ENCODE assay signal across 18 cellular contexts in genomic region chr16:29011851-29012250, GRCh38. TPM values are rescaled to one million over a fixed set of nuclear protein-coding genes. Genes with fewer than 3 reads are reported as not detected.
DNase-seq lines count a peak whose midpoint lies in the region; ATAC-seq, FAIRE-seq and TF ChIP-seq lines count a peak whose summit lies in the region.
"Had no signal": no experiment of that assay in that cellular context is flagged by ENCODE, and none has a peak within 500 bp of the region (broad histone marks: within the 10 kb centered on the region; RNA-seq: fewer than 3 reads in every experiment).

No MANE protein-coding gene starts in this region.

- TF ChIP-seq CTCF in K562 (IDR thresholded peaks at IDR 0.05 in 2 of 3, conservative IDR thresholded peaks at IDR 0.05 in 1 of 3; ENCODE audit: insufficient read depth in 2 of 3, low read depth in 1 of 3, low read length in 3 of 3) = no peak

- no peaks in the 10 kb centered on the region for H3K9me1 ChIP-seq in K562 (ENCODE audit: control insufficient read depth, insufficient read depth, low read length)

- WGBS in K562 (ENCODE audit: insufficient coverage, low coverage, missing lambda C conversion rate) = 78% methylated on average over 4 of the region's 4 CpGs

- H3K9me3 Mint-ChIP-seq in activated naive CD4-positive, alpha-beta T cell treated with anti-CD3 and anti-CD28 coated beads, Interleukin-2, amount 10 ng/mL, durations not matched to agents 7 days and 5 days = no peaks in the 10 kb centered on the region

- in situ Hi-C loops in K562 (cut with MboI) = no loop called here

- peaks cover 66% of the 10 kb centered on the region for H3K4me1 Mint-ChIP-seq in activated naive CD4-positive, alpha-beta T cell treated with anti-CD3 and anti-CD28 coated beads, Interleukin-2, amount 10 ng/mL, durations not matched to agents 7 days and 5 days
- H3K4me1 Mint-ChIP-seq: H9 had no signal

- no peaks in the 10 kb centered on the region for H3K36me3 Mint-ChIP-seq in activated naive CD4-positive, alpha-beta T cell treated with anti-CD3 and anti-CD28 coated beads, Interleukin-2, amount 10 ng/mL, durations not matched to agents 7 days and 5 days

- no peak for DNase-seq in activated naive CD4-positive, alpha-beta T cell treated with anti-CD3 and anti-CD28 coated beads, Interleukin-2, amount 10 ng/mL, durations not matched to agents 7 days and 5 days
- DNase-seq in activated naive CD4-positive, alpha-beta T cell treated with anti-CD3 and anti-CD28 coated beads, Interleukin-2, amount 50 U/mL, for 16 hours = no peak
- DNase-seq in K562 (ENCODE audit: extremely low read depth in 1 of 4, low spot score in 3 of 4) (no peak), DMS153 treated with DMSO at 0.1 percent for 48 hours (lab: John Stamatoyannopoulos, UW; ENCODE audit: unreplicated experiment) (no peak), NCI-H1092 (lab: John Stamatoyannopoulos, UW) (no peak)
- DNase-seq: ACHN, COR-L47, DMS53, MG63, NCI-H1105 treated with DMSO at 0.1 percent for 48 hours, NCI-H187, NCI-H69 had no signal

- TF ChIP-seq RAD21 in K562 (CRISPR knock-in tag; conservative IDR thresholded peaks at IDR 0.05 in 1 of 2, IDR thresholded peaks at IDR 0.05 in 1 of 2) = no peak

- H4K20me1 ChIP-seq in K562 (replicated peaks; ENCODE audit: control insufficient read depth, insufficient read depth, low read length) = no peaks in the 10 kb centered on the region

- H3K27me3 Mint-ChIP-seq in activated naive CD4-positive, alpha-beta T cell treated with anti-CD3 and anti-CD28 coated beads, Interleukin-2, amount 10 ng/mL, durations not matched to agents 7 days and 5 days = no peaks in the 10 kb centered on the region

- no peak for FAIRE-seq in K562 (lab: Jason Lieb, UNC)

- H3K79me2 ChIP-seq in K562 (ENCODE audit: control insufficient read depth, insufficient read depth, low read length) = no peaks in the 10 kb centered on the region

- H3K4me1 ChIP-seq in K562 (replicated peaks in 1 of 2; ENCODE audit: control insufficient read depth in 2 of 2, insufficient read depth in 2 of 2, low read length in 2 of 2) = peaks cover 40 to 54% of the 10 kb centered on the region in 2 experiments

- intact Hi-C loops in K562 (cut with micrococcal nuclease) = no loop called here

- TF ChIP-seq POLR2A in K562 (conservative IDR thresholded peaks at IDR 0.05) = no peak

- no peaks in the 10 kb centered on the region for H3K27me3 ChIP-seq in K562 (ENCODE audit: control insufficient read depth in 2 of 2, insufficient read depth in 2 of 2, low read length in 2 of 2)
- H3K27me3 ChIP-seq: MG63 had no signal

- POLR2A ChIA-PET in K562 (lab: Yijun Ruan, JAX) = interaction anchor here (0.6 to 2.6 kb wide), 3 partner anchors 9 to 404 kb away, joined by 3 to 16 read pairs (median 3); no protein-coding TSS in a partner anchor

- peak overlapping the region in 1 of 2 experiments; percentile 70; a peak in 2 of 4 replicates for H3K9ac ChIP-seq in K562 (ENCODE audit: insufficient read depth in 1 of 2, low read depth in 2 of 2, low read length in 2 of 2)
- H3K9ac ChIP-seq: KMS-11 had no signal

- no peak for ATAC-seq in K562
- ATAC-seq in GM19397 (IDR thresholded peaks at IDR 0.05; ENCODE audit: unreplicated experiment) = no peak

- H3K4me3 ChIP-seq in K562 = no peak overlapping the region
- H3K4me3 ChIP-seq: MG63, PC-9 had no signal

- no peaks in the 10 kb centered on the region for H3K36me3 ChIP-seq in KOPT-K1 (ENCODE audit: insufficient read depth, low read length)
- no peaks in the 10 kb centered on the region for H3K36me3 ChIP-seq in K562 (ENCODE audit: control insufficient read depth, insufficient read depth, low read length)
- H3K36me3 ChIP-seq: MG63 had no signal

- peak overlapping the region; percentile 98 for H3K27ac Mint-ChIP-seq in activated naive CD4-positive, alpha-beta T cell treated with anti-CD3 and anti-CD28 coated beads, Interleukin-2, amount 10 ng/mL, durations not matched to agents 7 days and 5 days
- H3K27ac Mint-ChIP-seq: B cell, H9 had no signal

- CTCF ChIA-PET in activated naive CD4-positive, alpha-beta T cell treated with anti-CD3 and anti-CD28 coated beads, Interleukin-2, amount 10 ng/mL, durations not matched to agents 7 days and 5 days (lab: Charles Lee) = interaction anchor here (1.0 to 2.1 kb wide), 2 partner anchors 9 to 25 kb away, joined by 3 to 6 read pairs; no protein-coding TSS in a partner anchor
- CTCF ChIA-PET in K562 (lab: Yijun Ruan, JAX; ENCODE audit: low intra/inter-chr PET ratio) = no interaction called here

- no TSS peak for BruUV-seq in K562 (replicated peaks; lab: Mats Ljungman, UMichigan)

- H3K4me3 Mint-ChIP-seq in activated naive CD4-positive, alpha-beta T cell treated with anti-CD3 and anti-CD28 coated beads, Interleukin-2, amount 10 ng/mL, durations not matched to agents 7 days and 5 days = no peak overlapping the region
- H3K4me3 Mint-ChIP-seq: B cell, H9 had no signal

- TF ChIP-seq EP300 in K562 (IDR thresholded peaks at IDR 0.05; ENCODE audit: low read length) = no peak

- peak overlapping the region; percentile 87 for H2AFZ ChIP-seq in K562 (ENCODE audit: low read depth, low read length)
- H2AFZ ChIP-seq: PC-9 had no signal

- peak overlapping the region; percentile 94 for H3K27ac ChIP-seq in KOPT-K1 (ENCODE audit: low read depth, low read length, poor library complexity, severe bottlenecking)
- H3K27ac ChIP-seq in K562 (ENCODE audit: extremely low read depth, low read depth, low read length) = peak overlapping the region; percentile 65
- H3K27ac ChIP-seq: KMS-11, PC-9 had no signal

- no peak overlapping the region for H3K4me2 ChIP-seq in K562 (ENCODE audit: insufficient read depth, low read length)
- H3K4me2 ChIP-seq: KMS-11, PC-9 had no signal

- no peaks in the 10 kb centered on the region for H3K9me3 ChIP-seq in KOPT-K1 (ENCODE audit: insufficient read depth, low read length, poor library complexity, severe bottlenecking)
- no peaks in the 10 kb centered on the region for H3K9me3 ChIP-seq in K562 (replicated peaks; ENCODE audit: control insufficient read depth, insufficient read depth, low read depth, low read length)
- H3K9me3 ChIP-seq: MG63 had no signal

TF ChIP-seq in K562, 482 proteins besides CTCF, POLR2A, EP300 and RAD21 (continues in another document):
- TF ChIP-seq SMARCA5 (IDR thresholded peaks at IDR 0.05) = 0 out of 2 replicates have a peak, but pooled peaks have one; percentile 37
- TF ChIP-seq ZNF121 (CRISPR knock-in tag; conservative IDR thresholded peaks at IDR 0.05) = peak; percentile 98
- TF ChIP-seq ZNF3 (CRISPR knock-in tag; IDR thresholded peaks at IDR 0.05) = peak; percentile 95
- peak; percentile 80 for TF ChIP-seq RBM25 (IDR thresholded peaks at IDR 0.05; ENCODE audit: low read depth, low read length, severe bottlenecking)
- no peak for TF ChIP-seq TFE3 (CRISPR knock-in tag; IDR thresholded peaks at IDR 0.05)

RNA-seq across cellular contexts. Expression of gene LAT, which starts 27.0 kb away (rescaled TPM):
- 11.1 and 32.8 TPM in 2 replicates for total RNA-seq in K562 (2011; cell fraction: chromatin; rRNA removed; ENCODE audit: low replicate concordance)
- 20.5 and 21.2 TPM in 2 replicates for total RNA-seq in K562 (2011; cell fraction: nucleolus; rRNA removed)
- total RNA-seq in K562 (2011; cell fraction: nucleoplasm; rRNA removed) = 12.8 and 19.2 TPM in 2 replicates
- total RNA-seq in K562 (2014; rRNA removed) = 0.95 and 2.1 TPM in 2 replicates
- total RNA-seq in K562 (2014; rRNA removed; fragmentation: Illumina TruSeq; extraction: Trizol) = 0.22 and 0.40 TPM in 2 replicates
- total RNA-seq in K562 (2015; rRNA removed; fragmentation: Illumina TruSeq; extraction: Trizol) = 2.0 and 2.3 TPM in 2 replicates
- 2.9 and 4.2 TPM in 2 replicates for total RNA-seq in K562 (2021)
- polyA plus RNA-seq in K562 (2011; rRNA removed) = 1.9 and 2.0 TPM in 2 replicates
- 0.86 and 2.0 TPM in 2 replicates for polyA plus RNA-seq in K562 (2011; cell fraction: cytosol; rRNA removed)
- polyA plus RNA-seq in K562 (2011; cell fraction: nucleus; rRNA removed) = 22.2 and 50.9 TPM in 2 replicates
- polyA plus RNA-seq in K562 (2012) = 2.9 and 5.7 TPM in 2 replicates
- 1.3 and 1.7 TPM in 2 replicates for polyA plus RNA-seq in K562 (2014; fragmentation: Illumina TruSeq; extraction: Trizol)
- under 1 TPM; 0.59 to 0.63 TPM for polyA plus RNA-seq in K562 (2014; fragmentation: Nextera tagmentation; extraction: Ambion mirVana)
- 1.6 and 3.2 TPM in 2 replicates for polyA plus RNA-seq in K562 (2014; rRNA removed)
- polyA minus RNA-seq in K562 (2011; rRNA and poly(A)+ RNA removed) = 0.24 and 0.25 TPM in 2 replicates
- polyA minus RNA-seq in K562 (2011; cell fraction: cytosol; rRNA and poly(A)+ RNA removed) = 0.29 TPM in 1 of 2 replicates, not detected in the other
- polyA minus RNA-seq in K562 (2011; cell fraction: nucleus; rRNA and poly(A)+ RNA removed) = 2.2 and 3.0 TPM in 2 replicates

RNA-seq across cellular contexts. Expression of gene SPNS1, which starts 37.3 kb away (rescaled TPM):
- total RNA-seq in K562 (2011; cell fraction: chromatin; rRNA removed; ENCODE audit: low replicate concordance) = 27.4 and 88.8 TPM in 2 replicates
- total RNA-seq in K562 (2011; cell fraction: nucleolus; rRNA removed) = 112 and 138 TPM in 2 replicates
- total RNA-seq in K562 (2011; cell fraction: nucleoplasm; rRNA removed) = 66.3 and 72.9 TPM in 2 replicates
- total RNA-seq in K562 (2014; rRNA removed) (37.8 and 48.4 TPM in 2 replicates), K562 (2014; rRNA removed; fragmentation: Illumina TruSeq; extraction: Trizol) (6.2 and 9.0 TPM in 2 replicates), K562 (2015; rRNA removed; fragmentation: Illumina TruSeq; extraction: Trizol) (13.7 and 16.3 TPM in 2 replicates), K562 (2021) (64.9 and 69.8 TPM in 2 replicates)
- polyA plus RNA-seq in K562 (2011; rRNA removed) (12.3 and 20.6 TPM in 2 replicates), K562 (2014; fragmentation: Illumina TruSeq; extraction: Trizol) (22.2 and 38.7 TPM in 2 replicates), K562 (2014; fragmentation: Nextera tagmentation; extraction: Ambion mirVana) (1 to 10 TPM in 1 of 2 experiments, under 1 TPM in 1; 0.58 to 2.9 TPM), K562 (2014; rRNA removed) (37.8 and 40.6 TPM in 2 replicates)
- polyA plus RNA-seq in K562 (2011; cell fraction: cytosol; rRNA removed) = 18.6 and 53.9 TPM in 2 replicates
- 31.4 and 74.3 TPM in 2 replicates for polyA plus RNA-seq in K562 (2011; cell fraction: nucleus; rRNA removed)
- 47.4 and 49.1 TPM in 2 replicates for polyA plus RNA-seq in K562 (2012)
- polyA minus RNA-seq in K562 (2011; rRNA and poly(A)+ RNA removed) = 13.2 and 15.6 TPM in 2 replicates
- polyA minus RNA-seq in K562 (2011; cell fraction: cytosol; rRNA and poly(A)+ RNA removed) = 22.8 and 23.5 TPM in 2 replicates
- polyA minus RNA-seq in K562 (2011; cell fraction: nucleus; rRNA and poly(A)+ RNA removed) = 7.0 and 9.0 TPM in 2 replicates
